In genomic region chr19:53571339-53571738, GRCh38 we compare ENCODE assay signal across 23 cellular contexts. TPM values are rescaled to one million over a fixed set of nuclear protein-coding genes. Genes with fewer than 3 reads are reported as not detected.
DNase-seq lines count a peak whose midpoint lies in the region; ATAC-seq, FAIRE-seq and TF ChIP-seq lines count a peak whose summit lies in the region.
"Had no signal": no experiment of that assay in that cellular context is flagged by ENCODE, and none has a peak within 500 bp of the region (broad histone marks: within the 10 kb centered on the region; RNA-seq: fewer than 3 reads in every experiment).

No MANE protein-coding gene starts in this region.

- peaks cover 25 to 27% of the 10 kb centered on the region in 2 experiments for H3K36me3 ChIP-seq in trophoblast cell (ENCODE audit: control insufficient read depth in 1 of 2, insufficient read depth in 2 of 2, low read length in 2 of 2)

- no peak overlapping the region for H4K12ac ChIP-seq in trophoblast cell (ENCODE audit: low read depth, low read length)

- intact Hi-C loops in CD4-positive, alpha-beta T cell (cut with DNase I, micrococcal nuclease), result no loop called here
- intact Hi-C loops in activated CD4-positive, alpha-beta memory T cell treated with anti-CD3 and anti-CD28 coated beads for 36 hours (cut with micrococcal nuclease), result no loop called here

- no peak overlapping the region for H3K14ac ChIP-seq in trophoblast cell (ENCODE audit: low read length)

- peak overlapping the region; percentile 50 for H3K4me3 Mint-ChIP-seq in CD4-positive, alpha-beta T cell
- no peak overlapping the region for H3K4me3 Mint-ChIP-seq in activated CD4-positive, alpha-beta memory T cell treated with anti-CD3 and anti-CD28 coated beads for 36 hours
- H3K4me3 Mint-ChIP-seq: B cell, CD14-positive monocyte, HFFc6 had no signal

- H3K18ac ChIP-seq in trophoblast cell (ENCODE audit: low read length), result no peak overlapping the region

- peak overlapping the region; percentile 75 for H3K27ac Mint-ChIP-seq in CD4-positive, alpha-beta T cell
- no peak overlapping the region for H3K27ac Mint-ChIP-seq in activated CD4-positive, alpha-beta memory T cell treated with anti-CD3 and anti-CD28 coated beads for 36 hours
- H3K27ac Mint-ChIP-seq: B cell, HFFc6 had no signal

- TF ChIP-seq CTCF in CD4-positive, alpha-beta T cell (IDR thresholded peaks at IDR 0.05), result no peak
- TF ChIP-seq CTCF in coronary artery (IDR thresholded peaks at IDR 0.05), result no peak

- no peak overlapping the region for H2BK12ac ChIP-seq in trophoblast cell (ENCODE audit: low read length)

- H3K4me1 ChIP-seq in trophoblast cell (ENCODE audit: control insufficient read depth in 1 of 2, insufficient read depth in 2 of 2, low read length in 2 of 2), result peaks cover 6% of the 10 kb centered on the region in 2 experiments
- H3K4me1 ChIP-seq: A549, Peyer's patch, SJCRH30 had no signal

- CTCF ChIA-PET in CD4-positive, alpha-beta T cell (lab: Charles Lee), result no interaction called here
- CTCF ChIA-PET in activated CD4-positive, alpha-beta memory T cell treated with anti-CD3 and anti-CD28 coated beads for 36 hours (lab: Charles Lee), result no interaction called here

- DNase-seq in CD4-positive, alpha-beta T cell, result no peak
- DNase-seq in GM12891 (ENCODE audit: insufficient read length, low spot score) (no peak), coronary artery (ENCODE audit: low spot score) (peak; percentile 49), trophoblast cell (no peak), pons (ENCODE audit: low spot score) (no peak)
- no peak for DNase-seq in activated CD4-positive, alpha-beta memory T cell treated with anti-CD3 and anti-CD28 coated beads for 36 hours
- no peak for DNase-seq in stimulated activated naive CD4-positive, alpha-beta T cell treated with Interleukin-2 at 50 U/mL for 16 hours (lab: John Stamatoyannopoulos, UW)
- DNase-seq: DMS79, H7, HFFc6, KG1, MV-4-11, NCI-H1105 treated with DMSO at 0.1 percent for 48 hours, NCI-H2081, NCI-H2171, NCI-H345, NCI-H524, NCI-H82, Peyer's patch, SJCRH30 had no signal

- ATAC-seq in CD4-positive, alpha-beta T cell (ENCODE audit: poor library complexity), result peak; percentile 7
- ATAC-seq: A549 had no signal

- FAIRE-seq in GM12891 (lab: Jason Lieb, UNC), result no peak
- FAIRE-seq: A549 had no signal

- no peak overlapping the region for H3K4me3 ChIP-seq in coronary artery
- no peak overlapping the region for H3K4me3 ChIP-seq in trophoblast cell (ENCODE audit: low read depth, low read length)
- H3K4me3 ChIP-seq: A549, Peyer's patch, SJCRH30 had no signal

- peak overlapping the region; percentile 19 for H3K9ac ChIP-seq in trophoblast cell (ENCODE audit: low read length)

- H3K23ac ChIP-seq in trophoblast cell (ENCODE audit: low read length), result no peak overlapping the region

- H3K4me2 ChIP-seq in trophoblast cell (ENCODE audit: low read length), result no peak overlapping the region
- H3K4me2 ChIP-seq: A549 had no signal

- WGBS in trophoblast cell (ENCODE audit: extremely low coverage, insufficient coverage, insufficient read length), result no CpG with 5 or more reads among the region's 12 CpGs

- no peak overlapping the region for H2AK5ac ChIP-seq in trophoblast cell (ENCODE audit: low read length)

- no peaks in the 10 kb centered on the region for H3K27me3 ChIP-seq in CD4-positive, alpha-beta T cell (ENCODE audit: control insufficient read depth, insufficient read depth, low read length)
- H3K27me3 ChIP-seq in trophoblast cell (ENCODE audit: insufficient read depth, low read length), result no peaks in the 10 kb centered on the region
- H3K27me3 ChIP-seq: Peyer's patch, SJCRH30 had no signal

- no peaks in the 10 kb centered on the region for H3K27me3 Mint-ChIP-seq in CD4-positive, alpha-beta T cell
- no peaks in the 10 kb centered on the region for H3K27me3 Mint-ChIP-seq in activated CD4-positive, alpha-beta memory T cell treated with anti-CD3 and anti-CD28 coated beads for 36 hours
- H3K27me3 Mint-ChIP-seq: B cell had no signal

- H3K36me3 Mint-ChIP-seq in CD4-positive, alpha-beta T cell (ENCODE audit: low read depth), result peaks cover 99% of the 10 kb centered on the region
- H3K36me3 Mint-ChIP-seq in activated CD4-positive, alpha-beta memory T cell treated with anti-CD3 and anti-CD28 coated beads for 36 hours, result peaks cover 83% of the 10 kb centered on the region

- H3K27ac ChIP-seq in CD4-positive, alpha-beta T cell (ENCODE audit: low read depth, low read length), result no peak overlapping the region
- no peak overlapping the region for H3K27ac ChIP-seq in coronary artery
- H3K27ac ChIP-seq in trophoblast cell (ENCODE audit: low read depth, low read length), result no peak overlapping the region
- H3K27ac ChIP-seq: A549, Peyer's patch, SJCRH30 had no signal

- no peak overlapping the region for H3K4ac ChIP-seq in trophoblast cell (ENCODE audit: low read depth, low read length)

- TF ChIP-seq POLR2A in GM12891 (IDR thresholded peaks at IDR 0.05; ENCODE audit: low read depth, low read length), result 0 out of 2 replicates have a peak, but pooled peaks have one; percentile 28

- H4K91ac ChIP-seq in trophoblast cell (ENCODE audit: low read depth, low read length), result no peak overlapping the region

- peaks cover 28% of the 10 kb centered on the region for H3K9me3 ChIP-seq in CD4-positive, alpha-beta T cell (ENCODE audit: control insufficient read depth, low read length)
- no peaks in the 10 kb centered on the region for H3K9me3 ChIP-seq in trophoblast cell (ENCODE audit: insufficient read depth, low read depth, low read length)

- no peaks in the 10 kb centered on the region for H3K79me2 ChIP-seq in trophoblast cell (ENCODE audit: control insufficient read depth, insufficient read depth, low read length, poor library complexity)

- H3K9me3 Mint-ChIP-seq in CD4-positive, alpha-beta T cell, result peaks cover 20% of the 10 kb centered on the region
- H3K9me3 Mint-ChIP-seq in activated CD4-positive, alpha-beta memory T cell treated with anti-CD3 and anti-CD28 coated beads for 36 hours, result peaks cover 41% of the 10 kb centered on the region

- POLR2A ChIA-PET in CD4-positive, alpha-beta T cell (lab: Charles Lee), result no interaction called here
- POLR2A ChIA-PET in activated CD4-positive, alpha-beta memory T cell treated with anti-CD3 and anti-CD28 coated beads for 36 hours (lab: Charles Lee), result no interaction called here

- H3K4me1 Mint-ChIP-seq in CD4-positive, alpha-beta T cell (ENCODE audit: low read depth), result peaks cover 5% of the 10 kb centered on the region
- H3K4me1 Mint-ChIP-seq in activated CD4-positive, alpha-beta memory T cell treated with anti-CD3 and anti-CD28 coated beads for 36 hours (ENCODE audit: low read depth), result no peaks in the 10 kb centered on the region
- H3K4me1 Mint-ChIP-seq: B cell, CD14-positive monocyte had no signal

- H3K79me1 ChIP-seq in trophoblast cell (ENCODE audit: low read length), result peaks cover 5% of the 10 kb centered on the region

- no peak overlapping the region for H2BK120ac ChIP-seq in trophoblast cell (ENCODE audit: insufficient read depth, low read length, poor library complexity)

- no peak overlapping the region for H2AFZ ChIP-seq in trophoblast cell (ENCODE audit: insufficient read depth, low read length, poor library complexity)

- no peak overlapping the region for H4K8ac ChIP-seq in trophoblast cell (ENCODE audit: low read depth, low read length)

- H2BK5ac ChIP-seq in trophoblast cell (ENCODE audit: low read depth, low read length, poor library complexity), result no peak overlapping the region

TF ChIP-seq in GM12891, 5 proteins besides CTCF, POLR2A, EP300 and RAD21:
- no peak for TF ChIP-seq SPI1 (IDR thresholded peaks at IDR 0.05; ENCODE audit: low read depth, low read length)
- no peak for TF ChIP-seq PAX5 (IDR thresholded peaks at IDR 0.05; ENCODE audit: insufficient read depth, low read length, severe bottlenecking)
- no peak for TF ChIP-seq POLR2AphosphoS5 (IDR thresholded peaks at IDR 0.05; ENCODE audit: low read depth, low read length)
- no peak for TF ChIP-seq POU2F2 (IDR thresholded peaks at IDR 0.05; ENCODE audit: low read depth, low read length)
- no peak for TF ChIP-seq TAF1 (IDR thresholded peaks at IDR 0.05; ENCODE audit: low read depth, low read length)

RNA-seq across cellular contexts. Expression of gene ZNF331, which starts 33.4 kb away (rescaled TPM):
- 100 to 1,000 TPM; 428 to 437 TPM for total RNA-seq in CD4-positive, alpha-beta T cell
- 10.3 TPM for polyA plus RNA-seq in GM12891 (2012; ENCODE audit: low read depth, missing spikeins)
- 22.2 and 23.3 TPM in 2 replicates for polyA plus RNA-seq in trophoblast cell (2013)
- 10 to 100 TPM; 20.8 to 23.1 TPM for total RNA-seq in activated CD4-positive, alpha-beta memory T cell treated with anti-CD3 and anti-CD28 coated beads for 36 hours

Comparison
In these comparisons a context has a peak if more than half of its experiments do, and no peak if none do; other contexts are left out.
1. RNA of gene ZNF331, which starts 33.4 kb away (total RNA-seq): 428 to 437 TPM in CD4-positive, alpha-beta T cell; 20.8 to 23.1 TPM in activated CD4-positive, alpha-beta memory T cell treated with anti-CD3 and anti-CD28 coated beads for 36 hours; every median in the first group is over 10 times any median in the second.